ENCODE assay signal across 29 cellular contexts in the genomic region with DNA sequence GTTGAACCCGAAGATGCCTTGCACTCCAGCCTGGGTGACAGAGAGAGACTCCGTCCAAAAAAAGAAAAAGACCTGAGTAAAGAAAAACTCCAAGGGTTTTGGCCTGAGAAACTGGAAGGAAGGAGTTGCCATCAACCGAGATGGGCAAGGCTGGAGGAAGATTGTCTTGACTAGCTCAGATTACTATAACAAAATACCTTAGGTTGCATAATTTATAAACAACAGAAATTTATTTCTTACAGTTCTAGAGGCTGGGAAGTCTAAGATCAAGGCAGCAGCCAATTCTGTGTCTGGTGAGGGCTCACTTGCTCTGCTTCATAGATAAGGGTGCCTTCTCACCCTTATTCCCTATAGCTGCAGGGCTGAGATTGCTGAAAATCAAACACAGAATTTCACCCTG.
"Had no signal": no experiment of that assay in that cellular context is flagged by ENCODE, and none has a peak within 500 bp of the region (broad histone marks: within the 10 kb centered on the region; RNA-seq: fewer than 3 reads in every experiment).

No MANE protein-coding gene starts in this region.

- H3K27ac Mint-ChIP-seq: natural killer cell; nephron; progenitor cell of endocrine pancreas; stimulated activated naive CD8-positive, alpha-beta T cell treated with anti-CD3 and anti-CD28 coated beads, Interleukin-15, Interleukin-2, amounts not matched to agents 100 ng/mL and 50 ng/mL, for 24 hours had no signal

- DNase-seq: natural killer cell; occipital lobe; ovary; posterior cingulate gyrus; psoas muscle; right cardiac atrium; spleen; stimulated activated CD4-positive, alpha-beta T cell treated with anti-CD3 and anti-CD28 coated beads, Interleukin-12 subunit alpha, Interleukin-12 subunit beta, amount 100 ng/mL, for 4 hours; stimulated activated CD4-positive, alpha-beta T cell treated with anti-CD3 and anti-CD28 coated beads, Interleukin-1b, Interleukin-23, amount 100 ng/mL, for 48 hours; stimulated activated CD4-positive, alpha-beta T cell treated with anti-CD3 and anti-CD28 coated beads, Interleukin-4, amount 100 ng/mL, for 1 hour; stimulated activated CD4-positive, alpha-beta T cell treated with anti-CD3 and anti-CD28 coated beads, Interleukin-4, amount 100 ng/mL, for 4 hours; stimulated activated CD8-positive, alpha-beta memory T cell treated with anti-CD3 and anti-CD28 coated beads, Interleukin-4, amount 100 ng/mL, for 48 hours; stimulated activated naive B cell treated with anti-CD40 and anti-IgM and Interleukin-4, amounts not matched to agents 10 μg/mL and 1 μg/mL and 100 μg/mL, for 72 hours; stimulated activated naive CD4-positive, alpha-beta T cell treated with Interleukin-2 at 50 U/mL for 16 hours; stomach; thyroid gland; upper lobe of left lung had no signal

- H3K36me3 ChIP-seq: neural progenitor cell, ovary, thoracic aorta, thyroid gland, upper lobe of left lung, vagina had no signal

- ATAC-seq: natural killer cell; psoas muscle; right cardiac atrium; sciatic nerve; stimulated activated naive B cell treated with anti-CD40 and anti-IgM and Interleukin-4, amounts not matched to agents 10 μg/mL and 1 μg/mL and 100 μg/mL, for 72 hours had no signal

- H3K4me3 Mint-ChIP-seq: natural killer cell; nephron; neural progenitor cell; stimulated activated naive B cell treated with anti-CD40 and anti-IgM and Interleukin-4, amounts not matched to agents 10 μg/mL and 1 μg/mL and 100 μg/mL, for 72 hours; stimulated activated naive CD8-positive, alpha-beta T cell treated with anti-CD3 and anti-CD28 coated beads, Interleukin-15, Interleukin-2, amounts not matched to agents 100 ng/mL and 50 ng/mL, for 24 hours had no signal

- H3K27me3 ChIP-seq: neural progenitor cell, ovary, spleen, stomach, thyroid gland, tibial nerve, upper lobe of left lung, vagina had no signal

- H3K4me1 ChIP-seq: parathyroid adenoma, psoas muscle, vagina had no signal

- H3K27ac ChIP-seq: neural progenitor cell, ovary, parathyroid adenoma, psoas muscle, skin epidermis, spleen, stomach, thoracic aorta, thyroid gland, tibial nerve, upper lobe of left lung, vagina had no signal

- H3K9ac ChIP-seq: neural progenitor cell, parathyroid adenoma had no signal

- H2AFZ ChIP-seq: neural progenitor cell, parathyroid adenoma had no signal

- H3K4me2 ChIP-seq: neural progenitor cell, smooth muscle cell had no signal

- H3K9me3 ChIP-seq: ovary, psoas muscle, spleen, stomach, thoracic aorta, thyroid gland, tibial nerve, upper lobe of left lung, vagina had no signal

- H3K9me3 Mint-ChIP-seq: natural killer cell; nephron; neural progenitor cell; stimulated activated naive B cell treated with anti-CD40 and anti-IgM and Interleukin-4, amounts not matched to agents 10 μg/mL and 1 μg/mL and 100 μg/mL, for 72 hours; stimulated activated naive CD8-positive, alpha-beta T cell treated with anti-CD3 and anti-CD28 coated beads, Interleukin-15, Interleukin-2, amounts not matched to agents 100 ng/mL and 50 ng/mL, for 24 hours had no signal

- FAIRE-seq: urothelium cell line had no signal

- H3K4me3 ChIP-seq: neural progenitor cell, ovary, psoas muscle, skin epidermis, smooth muscle cell, spleen, stomach, thoracic aorta, thyroid gland, tibial nerve, upper lobe of left lung, vagina had no signal

- H3K79me2 ChIP-seq: parathyroid adenoma had no signal

- H3K36me3 Mint-ChIP-seq: natural killer cell, neural progenitor cell had no signal
